Comparison of ENCODE assay signal across 8 cellular contexts in genomic region chr7:114921636-114922150, GRCh38. TPM values are rescaled to one million over a fixed set of nuclear protein-coding genes. Genes with fewer than 3 reads are reported as not detected.
DNase-seq lines count a peak whose midpoint lies in the region; ATAC-seq and TF ChIP-seq lines count a peak whose summit lies in the region.

MDFIC (plus strand) TSS chr7:114922094; CDS start chr7:114923034, 940 bp downstream.

- no peaks in the 10 kb centered on the region for H3K9me3 Mint-ChIP-seq in CD4-positive, alpha-beta T cell

- H3K79me2 ChIP-seq in PC-3 (ENCODE audit: low read length) (peaks cover 33% of the 10 kb centered on the region), smooth muscle cell (ENCODE audit: low read depth) (peaks cover 33% of the 10 kb centered on the region)

- H3K27me3 ChIP-seq in CD4-positive, alpha-beta T cell (ENCODE audit: control insufficient read depth, insufficient read depth, low read length) = no peaks in the 10 kb centered on the region
- H3K27me3 ChIP-seq in PC-3 (ENCODE audit: low read length) (no peaks in the 10 kb centered on the region), body of pancreas (no peaks in the 10 kb centered on the region), smooth muscle cell (ENCODE audit: low read depth) (no peaks in the 10 kb centered on the region)

- no peaks in the 10 kb centered on the region for H4K20me1 ChIP-seq in PC-3 (ENCODE audit: low read length)
- no peaks in the 10 kb centered on the region for H4K20me1 ChIP-seq in smooth muscle cell (ENCODE audit: low read depth)

- TF ChIP-seq CTCF in CD4-positive, alpha-beta T cell (IDR thresholded peaks at IDR 0.05) = no peak
- no peak for TF ChIP-seq CTCF in PC-3 (conservative IDR thresholded peaks at IDR 0.05; ENCODE audit: low read depth, low read length)
- peak in 2 of 7 experiments; percentile 7 to 17 for TF ChIP-seq CTCF in body of pancreas (IDR thresholded peaks at IDR 0.05)
- TF ChIP-seq CTCF in smooth muscle cell (IDR thresholded peaks at IDR 0.05; ENCODE audit: borderline replicate concordance, insufficient read depth, poor library complexity, severe bottlenecking) = no peak

- H2AFZ ChIP-seq in PC-3 (ENCODE audit: low read length) (peak within 1 kb of the TSS; percentile 98), smooth muscle cell (ENCODE audit: low read depth) (peak within 1 kb of the TSS; percentile 98)

- H3K4me3 Mint-ChIP-seq in CD4-positive, alpha-beta T cell = peak within 1 kb of the TSS; percentile 98

- no peaks in the 10 kb centered on the region for H3K9me2 ChIP-seq in PC-3 (replicated peaks; ENCODE audit: low read length)

- peak in 4 of 10 experiments; percentile 3 to 13 (median 10) for DNase-seq in CD4-positive, alpha-beta T cell
- DNase-seq in PC-3 = no peak
- DNase-seq in body of pancreas = peak; percentile 28 to 43 (median 40)
- DNase-seq in iPS-NIHi7 (ENCODE audit: extremely low spot score) = peak; percentile 66
- no peak for DNase-seq in smooth muscle cell (lab: John Stamatoyannopoulos, UW; ENCODE audit: unreplicated experiment)
- no peak for DNase-seq in cortex of kidney (lab: John Stamatoyannopoulos, UW)
- no peak for DNase-seq in CD1c-positive myeloid dendritic cell (ENCODE audit: extremely low spot score)

- POLR2A ChIA-PET in CD4-positive, alpha-beta T cell (lab: Charles Lee) = interaction anchor here (0.8 to 1.8 kb wide), 3 partner anchors 10 to 21 kb away, joined by 3 to 6 read pairs (median 3); no protein-coding TSS in a partner anchor
- POLR2A ChIA-PET in PC-3 (lab: Charles Lee; ENCODE audit: unreplicated experiment) = interaction anchor here (0.5 kb wide), 1 partner anchor 207 kb away, joined by 4 read pairs; no protein-coding TSS in a partner anchor

- H3K4me1 ChIP-seq in PC-3 (ENCODE audit: insufficient read depth, low read length) (peaks cover 13% of the 10 kb centered on the region), body of pancreas (no peaks in the 10 kb centered on the region), smooth muscle cell (ENCODE audit: low read depth) (peaks cover 14% of the 10 kb centered on the region)

- 16 to 20% methylated on average over 18 to 21 of the region's 21 CpGs for WGBS in body of pancreas, 2 donors
- 14% methylated on average over 21 of the region's 21 CpGs for WGBS in smooth muscle cell (ENCODE audit: low lambda C conversion rate)

- intact Hi-C loops in CD4-positive, alpha-beta T cell (cut with DNase I, micrococcal nuclease) = loop anchor here in 1 of 2 experiments (2.0 to 10.0 kb wide), 3 partner anchors 15 to 86 kb away; no protein-coding TSS in a partner anchor
- intact Hi-C loops in PC-3 (cut with micrococcal nuclease) (loop anchor here (5.0 kb wide), 2 partner anchors 216 to 296 kb away; no protein-coding TSS in a partner anchor), body of pancreas (cut with DNase I) (no loop called here)

- no peak for ATAC-seq in CD4-positive, alpha-beta T cell (ENCODE audit: poor library complexity)
- ATAC-seq in PC-3 = no peak
- ATAC-seq in body of pancreas = peak; percentile 39
- no peak for ATAC-seq in GM18520 (IDR thresholded peaks at IDR 0.05; ENCODE audit: unreplicated experiment)

- no peak for TF ChIP-seq POLR2A in body of pancreas (IDR thresholded peaks at IDR 0.05)

- H3K27me3 Mint-ChIP-seq in CD4-positive, alpha-beta T cell = no peaks in the 10 kb centered on the region

- H3F3A ChIP-seq in PC-3 (ENCODE audit: low read length, unreplicated experiment) (no peaks in the 10 kb centered on the region), smooth muscle cell (ENCODE audit: low read depth) (no peaks in the 10 kb centered on the region)

- no peaks in the 10 kb centered on the region for H3K9me3 ChIP-seq in CD4-positive, alpha-beta T cell (ENCODE audit: control insufficient read depth, low read length)
- H3K9me3 ChIP-seq in PC-3 (ENCODE audit: low read length) = no peaks in the 10 kb centered on the region
- no peaks in the 10 kb centered on the region for H3K9me3 ChIP-seq in body of pancreas
- no peaks in the 10 kb centered on the region for H3K9me3 ChIP-seq in smooth muscle cell (replicated peaks; ENCODE audit: low read depth)

- peak within 1 kb of the TSS; percentile 88 for H3K4me2 ChIP-seq in PC-3 (ENCODE audit: low read length)
- H3K4me2 ChIP-seq in smooth muscle cell = peak within 1 kb of the TSS; percentile 85

- CTCF ChIA-PET in CD4-positive, alpha-beta T cell (lab: Charles Lee) = interaction anchor here (1.0 kb wide), 1 partner anchor 10 kb away, joined by 3 read pairs; no protein-coding TSS in a partner anchor
- CTCF ChIA-PET in PC-3 (lab: Charles Lee) = no interaction called here

- peak within 1 kb of the TSS; percentile 78 for H3K4me3 ChIP-seq in PC-3 (ENCODE audit: low read length)
- peak within 1 kb of the TSS; percentile 37 to 81 for H3K4me3 ChIP-seq in body of pancreas
- H3K4me3 ChIP-seq in smooth muscle cell = peak within 1 kb of the TSS; percentile 90

- H3K9ac ChIP-seq in PC-3 (ENCODE audit: low read length) (peak within 1 kb of the TSS; percentile 86), smooth muscle cell (ENCODE audit: low read depth) (peak within 1 kb of the TSS; percentile 92)

- peaks cover 57% of the 10 kb centered on the region for H3K4me1 Mint-ChIP-seq in CD4-positive, alpha-beta T cell (ENCODE audit: low read depth)

- H3K36me3 ChIP-seq in PC-3 (ENCODE audit: low read depth, low read length) (no peaks in the 10 kb centered on the region; the same call in 1 of the 2 replicates), body of pancreas (replicated peaks in 1 of 2; ENCODE audit: insufficient read depth in 1 of 2, low read depth in 2 of 2) (no peaks in the 10 kb centered on the region), smooth muscle cell (ENCODE audit: low read depth) (no peaks in the 10 kb centered on the region)

- peak within 1 kb of the TSS; percentile 90 for H3K27ac Mint-ChIP-seq in CD4-positive, alpha-beta T cell

- BruUV-seq in PC-3 (replicated peaks; lab: Mats Ljungman, UMichigan) = no TSS peak

- H3K27ac ChIP-seq in CD4-positive, alpha-beta T cell (ENCODE audit: low read depth, low read length) = peak within 1 kb of the TSS; percentile 88
- peak within 1 kb of the TSS; percentile 11 for H3K27ac ChIP-seq in PC-3 (ENCODE audit: low read length)
- H3K27ac ChIP-seq in body of pancreas = peak within 1 kb of the TSS; percentile 78 to 83 (median 80)
- peak within 1 kb of the TSS; percentile 82 for H3K27ac ChIP-seq in smooth muscle cell (ENCODE audit: low read depth)

- H3K36me3 Mint-ChIP-seq in CD4-positive, alpha-beta T cell (ENCODE audit: low read depth) = peaks cover 4% of the 10 kb centered on the region

RNA-seq across cellular contexts. Expression of gene MDFIC, which starts in this region (rescaled TPM):
- total RNA-seq in CD4-positive, alpha-beta T cell = 10 to 100 TPM; 25.9 to 27.1 TPM
- 31.6 and 33.9 TPM in 2 replicates for total RNA-seq in PC-3 (2014; rRNA removed)
- total RNA-seq in body of pancreas = 10 to 100 TPM; 12.5 to 35.3 TPM
- 36.9 and 37.0 TPM in 2 replicates for total RNA-seq in smooth muscle cell
- 17.5 and 18.4 TPM in 2 replicates for polyA plus RNA-seq in smooth muscle cell

Comparison
In these comparisons a context has a peak if more than half of its experiments do, and no peak if none do; other contexts are left out.
1. DNase-seq: peak in body of pancreas (4 of 4) and iPS-NIHi7 (single experiment); none in PC-3 (single experiment), smooth muscle cell (single experiment), cortex of kidney (single experiment) and CD1c-positive myeloid dendritic cell (single experiment).
2. H3K27ac ChIP-seq: peak in every context shown above with its lines; median percentile 88 in CD4-positive, alpha-beta T cell; 82 in smooth muscle cell; 80 in body of pancreas; 11 in PC-3.
3. Peak in every context shown above with its lines, with median percentiles within 50 percentile points of each other: H3K4me3 ChIP-seq.